ENCODE assay signal across 8 cellular contexts in genomic region chr3:132417695-132418520, GRCh38. TPM values are rescaled to one million over a fixed set of nuclear protein-coding genes. Genes with fewer than 3 reads are reported as not detected.
DNase-seq lines count a peak whose midpoint lies in the region; ATAC-seq, FAIRE-seq and TF ChIP-seq lines count a peak whose summit lies in the region.

No MANE protein-coding gene starts in this region.

- H3K4me1 Mint-ChIP-seq in dendritic cell treated with granulocyte-macrophage colony-stimulating factor and Interleukin-4, amounts not matched to agents 40 ng/mL and 50 ng/mL, for 4 days (ENCODE audit: low read depth), result peaks cover 16% of the 10 kb centered on the region

- H3K4me3 ChIP-seq in A549 (peak overlapping the region; percentile 83), lower leg skin (ENCODE audit: low read depth, poor library complexity, severe bottlenecking) (peak overlapping the region; percentile 87)

- H3K4me3 Mint-ChIP-seq in dendritic cell treated with granulocyte-macrophage colony-stimulating factor and Interleukin-4, amounts not matched to agents 40 ng/mL and 50 ng/mL, for 4 days, result peak overlapping the region; percentile 98

- peaks cover 39% of the 10 kb centered on the region for H3K4me1 ChIP-seq in A549

- FAIRE-seq in A549 (lab: Jason Lieb, UNC), result no peak

- no peak for TF ChIP-seq EP300 in A549 (IDR thresholded peaks at IDR 0.05)

- no peaks in the 10 kb centered on the region for H3K27me3 Mint-ChIP-seq in dendritic cell treated with granulocyte-macrophage colony-stimulating factor and Interleukin-4, amounts not matched to agents 40 ng/mL and 50 ng/mL, for 4 days

- TF ChIP-seq POLR2A in A549 (IDR thresholded peaks at IDR 0.05; ENCODE audit: low read length) (no peak), lower leg skin (IDR thresholded peaks at IDR 0.05) (no peak)

- POLR2A ChIA-PET in A549 (lab: Yijun Ruan, JAX), result interaction anchor here (0.8 to 1.0 kb wide), 3 partner anchors 21 to 241 kb away, joined by 3 to 4 read pairs (median 3); partner anchors contain the start of gene ACAD11

- in situ Hi-C loops in GM13977 (cut with MboI; ENCODE audit: low pct_unique_long_range_greater_than_20kb, low sequenced_read_pairs, unreplicated experiment), result no loop called here

- TF ChIP-seq CTCF in A549 (IDR thresholded peaks at IDR 0.05), result no peak
- TF ChIP-seq CTCF in GM13977 (IDR thresholded peaks at IDR 0.05; ENCODE audit: extremely low read depth, insufficient read depth, missing control alignments), result no peak
- no peak for TF ChIP-seq CTCF in lower leg skin (IDR thresholded peaks at IDR 0.05)

- peak overlapping the region; percentile 87 for H3K4me2 ChIP-seq in A549

- peak overlapping the region; percentile 92 for H3K27ac Mint-ChIP-seq in dendritic cell treated with granulocyte-macrophage colony-stimulating factor and Interleukin-4, amounts not matched to agents 40 ng/mL and 50 ng/mL, for 4 days

- H3K9me3 Mint-ChIP-seq in dendritic cell treated with granulocyte-macrophage colony-stimulating factor and Interleukin-4, amounts not matched to agents 40 ng/mL and 50 ng/mL, for 4 days, result no peaks in the 10 kb centered on the region

- DNase-seq in A549 (ENCODE audit: low read depth in 1 of 2, low spot score in 1 of 2), result peak; percentile 21 to 57
- DNase-seq in GM13977 (ENCODE audit: low spot score), result peak; percentile 55
- DNase-seq in NCI-H1105 (lab: John Stamatoyannopoulos, UW), result peak; percentile 56
- peak; percentile 21 for DNase-seq in T-helper 22 cell (ENCODE audit: low read depth)
- DNase-seq in lower leg skin (ENCODE audit: low spot score in 2 of 2), result peak in 1 of 2 donors; percentile 51
- DNase-seq in stimulated activated CD8-positive, alpha-beta memory T cell treated with anti-CD3 and anti-CD28 coated beads, Interleukin-15, amount 100 ng/mL, for 48 hours (ENCODE audit: low read depth in 2 of 2), result peak; percentile 25 to 34

- ATAC-seq in A549 (peak; percentile 70 to 86), HG02840 (IDR thresholded peaks at IDR 0.05; ENCODE audit: low FRiP score, unreplicated experiment) (peak; percentile 39)

- H3K9me3 ChIP-seq in A549, result no peaks in the 10 kb centered on the region

- peaks cover 39% of the 10 kb centered on the region for H3K36me3 Mint-ChIP-seq in dendritic cell treated with granulocyte-macrophage colony-stimulating factor and Interleukin-4, amounts not matched to agents 40 ng/mL and 50 ng/mL, for 4 days (ENCODE audit: low read depth)

- CTCF ChIA-PET in A549 (lab: Yijun Ruan, JAX), result no interaction called here

- H3K27ac ChIP-seq in A549, result peak overlapping the region; percentile 91 to 98

- intact Hi-C loops in dendritic cell treated with granulocyte-macrophage colony-stimulating factor and Interleukin-4, amounts not matched to agents 40 ng/mL and 50 ng/mL, for 4 days (cut with micrococcal nuclease), result loop anchor here (5.0 kb wide), 3 partner anchors 304 to 1154 kb away; partner anchors contain the start of genes CDV3 and NPHP3
- intact Hi-C loops in lower leg skin (cut with DNase I; ENCODE audit: low total_unique reads), result no loop called here

- TF ChIP-seq RAD21 in A549 (conservative IDR thresholded peaks at IDR 0.05 in 1 of 2, IDR thresholded peaks at IDR 0.05 in 1 of 2), result no peak

- WGBS in A549 (ENCODE audit: missing lambda C conversion rate), result 5% methylated on average over 22 of the region's 32 CpGs
- 0% methylated on average over 30 to 32 of the region's 32 CpGs for WGBS in lower leg skin, 2 donors

TF ChIP-seq in A549, 52 proteins besides CTCF, POLR2A, EP300 and RAD21:
- no peak for TF ChIP-seq RNF2 (IDR thresholded peaks at IDR 0.05; ENCODE audit: borderline replicate concordance, low read depth)
- TF ChIP-seq EHMT2 (IDR thresholded peaks at IDR 0.05; ENCODE audit: low read depth), result no peak
- TF ChIP-seq KDM5A (IDR thresholded peaks at IDR 0.05), result 0 out of 2 replicates have a peak, but pooled peaks have one; percentile 38
- no peak for TF ChIP-seq HOXA7 (CRISPR knock-in tag; IDR thresholded peaks at IDR 0.05)
- no peak for TF ChIP-seq BHLHE40 (IDR thresholded peaks at IDR 0.05; ENCODE audit: low read depth, low read length)
- TF ChIP-seq MAFK (IDR thresholded peaks at IDR 0.05; ENCODE audit: partially characterized antibody), result no peak
- TF ChIP-seq SREBF2 (IDR thresholded peaks at IDR 0.05), result no peak
- no peak for TF ChIP-seq MAX (IDR thresholded peaks at IDR 0.05)
- no peak for TF ChIP-seq HOXB13 (CRISPR knock-in tag; IDR thresholded peaks at IDR 0.05; ENCODE audit: low read depth)
- 0 out of 5 replicates have a peak, but pooled peaks of 1 of the 2 experiments have one; percentile 11 for TF ChIP-seq JUN (IDR thresholded peaks at IDR 0.05)
- TF ChIP-seq EHF (CRISPR knock-in tag; IDR thresholded peaks at IDR 0.05), result no peak
- no peak for TF ChIP-seq NR3C1 (IDR thresholded peaks at IDR 0.05)
- no peak for TF ChIP-seq RFX5 (IDR thresholded peaks at IDR 0.05)
TF ChIP-seq in A549: peak in this region for 2.

RNA-seq across cellular contexts. Expression of gene DNAJC13, which starts 0.6 kb away (rescaled TPM):
- polyA plus RNA-seq in A549 (2011; rRNA removed) (27.7 and 29.8 TPM in 2 replicates), A549 (2017; fragmentation: RNase III; extraction: RNeasy Plus Mini Kit Qiagen cat#74134 plus additional on column Dnase treatment) (16.6 to 17.6 TPM (median 17.0 TPM) in 3 replicates)
- polyA plus RNA-seq in A549 (2012; cell fraction: cytosol; rRNA removed), result 5.1 and 5.5 TPM in 2 replicates
- 4.9 and 7.0 TPM in 2 replicates for polyA plus RNA-seq in A549 (2012; cell fraction: nucleus; rRNA removed)
- polyA minus RNA-seq in A549 (2011; rRNA and poly(A)+ RNA removed), result 25.6 and 34.7 TPM in 2 replicates
- total RNA-seq in lower leg skin, result 10 to 100 TPM; 25.4 to 54.1 (median 31.2) TPM
